27 cellular contexts compared by ENCODE assay signal in genomic region chr4:78386679-78387078, GRCh38.
"Had no signal": no experiment of that assay in that cellular context is flagged by ENCODE, and none has a peak within 500 bp of the region (broad histone marks: within the 10 kb centered on the region; RNA-seq: fewer than 3 reads in every experiment).

No MANE protein-coding gene starts in this region.

- H3K27ac ChIP-seq: stomach, suprapubic skin, testis, thoracic aorta, thyroid gland, tibial artery, tibial nerve, transverse colon, upper lobe of left lung, upper lobe of right lung, uterus, vagina had no signal

- H3K27ac Mint-ChIP-seq: stimulated activated effector memory CD8-positive, alpha-beta T cell treated with anti-CD3 and anti-CD28 coated beads, Interleukin-12 subunit alpha, Interleukin-12 subunit beta, amount 100 ng/mL, for 72 hours; stimulated activated memory B cell treated with anti-CD40 and anti-IgM and Interleukin-4, amounts not matched to agents 10 μg/mL and 1 μg/mL and 100 μg/mL, for 72 hours; stimulated activated naive B cell treated with anti-CD40 and anti-IgM and Interleukin-4, amounts not matched to agents 10 μg/mL and 1 μg/mL and 100 μg/mL, for 72 hours; stimulated activated naive CD8-positive, alpha-beta T cell treated with anti-CD3 and anti-CD28 coated beads, Interleukin-15, amount 100 ng/mL, for 72 hours; stimulated activated naive CD8-positive, alpha-beta T cell treated with anti-CD3 and anti-CD28 coated beads, Interleukin-15, Interleukin-2, amounts not matched to agents 100 ng/mL and 50 ng/mL, for 24 hours; type B pancreatic cell had no signal

- H3K36me3 ChIP-seq: suprapubic skin, thoracic aorta, thyroid gland, tibial artery, transverse colon, upper lobe of left lung, upper lobe of right lung, uterus, vagina had no signal

- H3K9me3 ChIP-seq: stomach, suprapubic skin, testis, thoracic aorta, thyroid gland, tibial artery, tibial nerve, transverse colon, upper lobe of left lung, upper lobe of right lung, uterus, vagina had no signal

- DNase-seq: stimulated activated CD4-positive, alpha-beta T cell treated with anti-CD3 and anti-CD28 coated beads, Interleukin-2, amount 100 ng/mL, for 48 hours; stimulated activated CD4-positive, alpha-beta T cell treated with anti-CD3 and anti-CD28 coated beads, Interleukin-4, amount 100 ng/mL, for 1 hour; stimulated activated CD4-positive, alpha-beta T cell treated with anti-CD3 and anti-CD28 coated beads, Interleukin-4, amount 100 ng/mL, for 24 hours; stimulated activated CD8-positive, alpha-beta memory T cell treated with anti-CD3 and anti-CD28 coated beads, Interleukin-4, amount 100 ng/mL, for 48 hours; stimulated activated naive B cell treated with anti-CD40 and anti-IgM and Interleukin-4, amounts not matched to agents 10 μg/mL and 1 μg/mL and 100 μg/mL, for 72 hours; stimulated activated naive CD4-positive, alpha-beta T cell; stimulated activated naive CD4-positive, alpha-beta T cell treated with Interleukin-2 at 50 U/mL for 16 hours; stimulated activated naive CD8-positive, alpha-beta T cell treated with anti-CD3 and anti-CD28 coated beads, Interleukin-15, amount 100 ng/mL, for 72 hours; stimulated activated naive CD8-positive, alpha-beta T cell treated with anti-CD3 and anti-CD28 coated beads, Interleukin-15, Interleukin-2, amounts not matched to agents 100 U/mL and 50 U/mL, for 24 hours; stomach; substantia nigra; testis; thyroid gland; tibial artery; transverse colon; trophoblast cell; upper lobe of left lung; upper lobe of right lung; uterus had no signal

- H3K4me1 ChIP-seq: stomach, suprapubic skin, testis, tibial artery, tibial nerve, transverse colon, upper lobe of left lung, upper lobe of right lung, uterus, vagina had no signal

- H3K4me1 Mint-ChIP-seq: stimulated activated effector memory CD8-positive, alpha-beta T cell treated with anti-CD3 and anti-CD28 coated beads, Interleukin-12 subunit alpha, Interleukin-12 subunit beta, amount 100 ng/mL, for 72 hours; stimulated activated naive B cell treated with anti-CD40 and anti-IgM and Interleukin-4, amounts not matched to agents 10 μg/mL and 1 μg/mL and 100 μg/mL, for 72 hours; stimulated activated naive CD8-positive, alpha-beta T cell treated with anti-CD3 and anti-CD28 coated beads, Interleukin-15, amount 100 ng/mL, for 72 hours had no signal

- H3K4me3 ChIP-seq: stomach, suprapubic skin, testis, thoracic aorta, thyroid gland, tibial artery, tibial nerve, transverse colon, upper lobe of left lung, upper lobe of right lung, uterus, vagina had no signal

- H3K36me3 Mint-ChIP-seq: stimulated activated effector memory CD8-positive, alpha-beta T cell treated with anti-CD3 and anti-CD28 coated beads, Interleukin-12 subunit alpha, Interleukin-12 subunit beta, amount 100 ng/mL, for 72 hours; stimulated activated memory B cell treated with anti-CD40 and anti-IgM and Interleukin-4, amounts not matched to agents 10 μg/mL and 1 μg/mL and 100 μg/mL, for 72 hours; stimulated activated naive B cell treated with anti-CD40 and anti-IgM and Interleukin-4, amounts not matched to agents 10 μg/mL and 1 μg/mL and 100 μg/mL, for 72 hours had no signal

- H3K4me3 Mint-ChIP-seq: stimulated activated effector memory CD8-positive, alpha-beta T cell treated with anti-CD3 and anti-CD28 coated beads, Interleukin-12 subunit alpha, Interleukin-12 subunit beta, amount 100 ng/mL, for 72 hours; stimulated activated memory B cell treated with anti-CD40 and anti-IgM and Interleukin-4, amounts not matched to agents 10 μg/mL and 1 μg/mL and 100 μg/mL, for 72 hours; stimulated activated naive B cell treated with anti-CD40 and anti-IgM and Interleukin-4, amounts not matched to agents 10 μg/mL and 1 μg/mL and 100 μg/mL, for 72 hours; stimulated activated naive CD8-positive, alpha-beta T cell treated with anti-CD3 and anti-CD28 coated beads, Interleukin-15, amount 100 ng/mL, for 72 hours; stimulated activated naive CD8-positive, alpha-beta T cell treated with anti-CD3 and anti-CD28 coated beads, Interleukin-15, Interleukin-2, amounts not matched to agents 100 ng/mL and 50 ng/mL, for 24 hours; type B pancreatic cell had no signal

- ATAC-seq: stimulated activated effector memory CD8-positive, alpha-beta T cell treated with anti-CD3 and anti-CD28 coated beads, Interleukin-12 subunit alpha, Interleukin-12 subunit beta, amount 100 ng/mL, for 72 hours; stimulated activated memory B cell treated with anti-CD40 and anti-IgM and Interleukin-4, amounts not matched to agents 10 μg/mL and 1 μg/mL and 100 μg/mL, for 72 hours; stimulated activated naive B cell treated with anti-CD40 and anti-IgM and Interleukin-4, amounts not matched to agents 10 μg/mL and 1 μg/mL and 100 μg/mL, for 72 hours; stimulated activated naive CD8-positive, alpha-beta T cell treated with anti-CD3 and anti-CD28 coated beads, Interleukin-15, amount 100 ng/mL, for 72 hours; stimulated activated naive CD8-positive, alpha-beta T cell treated with anti-CD3 and anti-CD28 coated beads, Interleukin-15, Interleukin-2, amounts not matched to agents 100 U/mL and 50 U/mL, for 24 hours; upper lobe of right lung had no signal

- H3K9me3 Mint-ChIP-seq: stimulated activated effector memory CD8-positive, alpha-beta T cell treated with anti-CD3 and anti-CD28 coated beads, Interleukin-12 subunit alpha, Interleukin-12 subunit beta, amount 100 ng/mL, for 72 hours; stimulated activated memory B cell treated with anti-CD40 and anti-IgM and Interleukin-4, amounts not matched to agents 10 μg/mL and 1 μg/mL and 100 μg/mL, for 72 hours; stimulated activated naive B cell treated with anti-CD40 and anti-IgM and Interleukin-4, amounts not matched to agents 10 μg/mL and 1 μg/mL and 100 μg/mL, for 72 hours; stimulated activated naive CD8-positive, alpha-beta T cell treated with anti-CD3 and anti-CD28 coated beads, Interleukin-15, amount 100 ng/mL, for 72 hours; stimulated activated naive CD8-positive, alpha-beta T cell treated with anti-CD3 and anti-CD28 coated beads, Interleukin-15, Interleukin-2, amounts not matched to agents 100 ng/mL and 50 ng/mL, for 24 hours had no signal

- H3K27me3 Mint-ChIP-seq: stimulated activated memory B cell treated with anti-CD40 and anti-IgM and Interleukin-4, amounts not matched to agents 10 μg/mL and 1 μg/mL and 100 μg/mL, for 72 hours; stimulated activated naive B cell treated with anti-CD40 and anti-IgM and Interleukin-4, amounts not matched to agents 10 μg/mL and 1 μg/mL and 100 μg/mL, for 72 hours; stimulated activated naive CD8-positive, alpha-beta T cell treated with anti-CD3 and anti-CD28 coated beads, Interleukin-15, Interleukin-2, amounts not matched to agents 100 ng/mL and 50 ng/mL, for 24 hours; type B pancreatic cell had no signal

- H3K27me3 ChIP-seq: stomach, suprapubic skin, testis, thyroid gland, tibial artery, tibial nerve, transverse colon, upper lobe of left lung, upper lobe of right lung, uterus, vagina had no signal
